Comparison of ENCODE assay signal across 27 cellular contexts in the genomic region with DNA sequence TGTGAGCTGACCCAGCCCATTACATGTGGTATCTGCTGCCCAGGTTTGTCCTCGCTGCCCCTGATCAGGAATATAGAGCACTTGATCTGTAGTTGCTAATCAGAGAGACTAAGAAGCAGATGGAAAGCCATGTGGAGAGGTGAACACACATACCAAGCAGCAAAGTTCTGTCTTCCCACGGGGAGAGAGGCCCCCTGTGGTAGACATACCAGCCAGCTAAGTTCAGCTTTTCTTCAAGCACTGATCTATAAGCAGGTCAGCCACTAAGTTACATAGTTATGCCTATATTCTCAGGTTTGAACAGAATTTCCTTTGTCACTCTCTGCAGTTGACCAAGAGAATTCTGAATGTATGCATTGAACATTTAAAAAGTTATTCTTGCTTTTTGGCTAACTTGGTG.
"Had no signal": no experiment of that assay in that cellular context is flagged by ENCODE, and none has a peak within 500 bp of the region (broad histone marks: within the 10 kb centered on the region; RNA-seq: fewer than 3 reads in every experiment).

No MANE protein-coding gene starts in this region.

- ATAC-seq: effector memory CD8-positive, alpha-beta T cell; gastrocnemius medialis; heart right ventricle; left lung; lower lobe of right lung; natural killer cell treated with Interleukin-12 subunit alpha and Interleukin-12 subunit beta and Interleukin-15 and Interleukin-18, amount 100 ng/mL, for 72 hours; pancreas; right cardiac atrium; stimulated activated effector memory CD8-positive, alpha-beta T cell treated with anti-CD3 and anti-CD28 coated beads, Interleukin-12 subunit alpha, Interleukin-12 subunit beta, amount 100 ng/mL, for 72 hours; upper lobe of right lung had no signal

- H3K36me3 Mint-ChIP-seq: memory B cell; natural killer cell treated with Interleukin-12 subunit alpha and Interleukin-12 subunit beta and Interleukin-15 and Interleukin-18, amount 100 ng/mL, for 72 hours; neural progenitor cell; stimulated activated effector memory CD8-positive, alpha-beta T cell treated with anti-CD3 and anti-CD28 coated beads, Interleukin-12 subunit alpha, Interleukin-12 subunit beta, amount 100 ng/mL, for 72 hours had no signal

- H3K4me3 Mint-ChIP-seq: dendritic cell treated with granulocyte-macrophage colony-stimulating factor and Interleukin-4, amounts not matched to agents 40 ng/mL and 50 ng/mL, for 4 days; effector memory CD8-positive, alpha-beta T cell; memory B cell; natural killer cell treated with Interleukin-12 subunit alpha and Interleukin-12 subunit beta and Interleukin-15 and Interleukin-18, amount 100 ng/mL, for 72 hours; neural progenitor cell; stimulated activated effector memory CD8-positive, alpha-beta T cell treated with anti-CD3 and anti-CD28 coated beads, Interleukin-12 subunit alpha, Interleukin-12 subunit beta, amount 100 ng/mL, for 72 hours; stimulated activated naive CD8-positive, alpha-beta T cell treated with anti-CD3 and anti-CD28 coated beads, Interleukin-15, Interleukin-2, amounts not matched to agents 100 ng/mL and 50 ng/mL, for 24 hours had no signal

- H3K4me1 Mint-ChIP-seq: memory B cell; neural progenitor cell; stimulated activated effector memory CD8-positive, alpha-beta T cell treated with anti-CD3 and anti-CD28 coated beads, Interleukin-12 subunit alpha, Interleukin-12 subunit beta, amount 100 ng/mL, for 72 hours had no signal

- H3K4me3 ChIP-seq: esophagus muscularis mucosa, gastrocnemius medialis, heart right ventricle, left lung, lower lobe of right lung, neural progenitor cell, pancreas, testis, tibial nerve, upper lobe of right lung, vagina had no signal

- H3K27ac ChIP-seq: epithelial cell of prostate, esophagus muscularis mucosa, gastrocnemius medialis, heart right ventricle, left lung, lower lobe of right lung, neural progenitor cell, pancreas, testis, tibial nerve, upper lobe of right lung, vagina had no signal

- H3K27me3 ChIP-seq: esophagus muscularis mucosa, gastrocnemius medialis, heart right ventricle, left lung, neural progenitor cell, pancreas, testis, tibial nerve, upper lobe of right lung, vagina had no signal

- H3K4me1 ChIP-seq: esophagus muscularis mucosa, gastrocnemius medialis, heart right ventricle, left lung, lower lobe of right lung, neural progenitor cell, pancreas, testis, tibial nerve, upper lobe of right lung, vagina had no signal

- H3K27ac Mint-ChIP-seq: dendritic cell treated with granulocyte-macrophage colony-stimulating factor and Interleukin-4, amounts not matched to agents 40 ng/mL and 50 ng/mL, for 4 days; effector memory CD8-positive, alpha-beta T cell; memory B cell; natural killer cell treated with Interleukin-12 subunit alpha and Interleukin-12 subunit beta and Interleukin-15 and Interleukin-18, amount 100 ng/mL, for 72 hours; neural progenitor cell; progenitor cell of endocrine pancreas; stimulated activated effector memory CD8-positive, alpha-beta T cell treated with anti-CD3 and anti-CD28 coated beads, Interleukin-12 subunit alpha, Interleukin-12 subunit beta, amount 100 ng/mL, for 72 hours; stimulated activated naive CD8-positive, alpha-beta T cell treated with anti-CD3 and anti-CD28 coated beads, Interleukin-15, Interleukin-2, amounts not matched to agents 100 ng/mL and 50 ng/mL, for 24 hours had no signal

- H3K9me3 Mint-ChIP-seq: dendritic cell treated with granulocyte-macrophage colony-stimulating factor and Interleukin-4, amounts not matched to agents 40 ng/mL and 50 ng/mL, for 4 days; effector memory CD8-positive, alpha-beta T cell; memory B cell; natural killer cell treated with Interleukin-12 subunit alpha and Interleukin-12 subunit beta and Interleukin-15 and Interleukin-18, amount 100 ng/mL, for 72 hours; neural progenitor cell; stimulated activated effector memory CD8-positive, alpha-beta T cell treated with anti-CD3 and anti-CD28 coated beads, Interleukin-12 subunit alpha, Interleukin-12 subunit beta, amount 100 ng/mL, for 72 hours; stimulated activated naive CD8-positive, alpha-beta T cell treated with anti-CD3 and anti-CD28 coated beads, Interleukin-15, Interleukin-2, amounts not matched to agents 100 ng/mL and 50 ng/mL, for 24 hours had no signal

- H3K9me3 ChIP-seq: esophagus muscularis mucosa, gastrocnemius medialis, heart right ventricle, left lung, lower lobe of right lung, pancreas, testis, tibial nerve, upper lobe of right lung, vagina had no signal

- H3K27me3 Mint-ChIP-seq: dendritic cell treated with granulocyte-macrophage colony-stimulating factor and Interleukin-4, amounts not matched to agents 40 ng/mL and 50 ng/mL, for 4 days; memory B cell; natural killer cell treated with Interleukin-12 subunit alpha and Interleukin-12 subunit beta and Interleukin-15 and Interleukin-18, amount 100 ng/mL, for 72 hours; progenitor cell of endocrine pancreas; stimulated activated naive CD8-positive, alpha-beta T cell treated with anti-CD3 and anti-CD28 coated beads, Interleukin-15, Interleukin-2, amounts not matched to agents 100 ng/mL and 50 ng/mL, for 24 hours had no signal

- H3K36me3 ChIP-seq: esophagus muscularis mucosa, gastrocnemius medialis, heart right ventricle, left lung, lower lobe of right lung, neural progenitor cell, pancreas, tibial nerve, upper lobe of right lung, vagina had no signal

- DNase-seq: effector memory CD8-positive, alpha-beta T cell; gastrocnemius medialis; heart right ventricle; hypothalamus; islet precursor cell; left lung; lower lobe of right lung; midbrain; nucleus accumbens; pancreas; right cardiac atrium; small intestine; stimulated activated CD4-positive, alpha-beta T cell treated with anti-CD3 and anti-CD28 coated beads, Interleukin-4, amount 100 ng/mL, for 1 hour; stimulated activated CD8-positive, alpha-beta memory T cell treated with anti-CD3 and anti-CD28 coated beads, Interleukin-4, amount 100 ng/mL, for 48 hours; testis; upper lobe of right lung had no signal
